In genomic region chr16:1379863-1380174, GRCh38 we compare ENCODE assay signal across 6 cellular contexts. TPM values are rescaled to one million over a fixed set of nuclear protein-coding genes. Genes with fewer than 3 reads are reported as not detected.
DNase-seq lines count a peak whose midpoint lies in the region; ATAC-seq and TF ChIP-seq lines count a peak whose summit lies in the region.

No MANE protein-coding gene starts in this region.

- H2AFZ ChIP-seq in OCI-LY1 (ENCODE audit: low read length): no peak overlapping the region

- no peaks in the 10 kb centered on the region for H3K27me3 ChIP-seq in Caco-2 (replicated peaks; ENCODE audit: control insufficient read depth, insufficient read depth, low read length)
- H3K27me3 ChIP-seq in OCI-LY1 (ENCODE audit: insufficient read depth, low read length): no peaks in the 10 kb centered on the region

- H3K9me3 Mint-ChIP-seq in Caco-2 (ENCODE audit: unreplicated experiment): no peaks in the 10 kb centered on the region

- POLR2A ChIA-PET in Caco-2 (lab: Charles Lee): interaction anchor here (0.6 kb wide), 4 partner anchors 41 to 591 kb away, joined by 3 read pairs; partner anchors contain the start of genes CHTF18 and UQCC4

- H3K79me2 ChIP-seq in OCI-LY1 (ENCODE audit: insufficient read depth, low read length): peaks cover 9% of the 10 kb centered on the region

- H3K36me3 Mint-ChIP-seq in Caco-2 (ENCODE audit: insufficient read depth, unreplicated experiment): peaks cover 37% of the 10 kb centered on the region

- intact Hi-C loops in Caco-2 (cut with micrococcal nuclease; ENCODE audit: unreplicated experiment) (no loop called here), left colon (cut with DNase I, micrococcal nuclease) (no loop called here)

- TF ChIP-seq CTCF in Caco-2 (IDR thresholded peaks at IDR 0.05; ENCODE audit: insufficient read depth in 1 of 2, low read depth in 1 of 2, low read length in 1 of 2, severe bottlenecking in 1 of 2, unreplicated experiment in 1 of 2) (peak in 1 of 2 experiments; percentile 10), OCI-LY1 (IDR thresholded peaks at IDR 0.05; ENCODE audit: low read length) (peak; percentile 40; the same call in 1 of the 2 replicates)

- H3K36me3 ChIP-seq in Caco-2 (ENCODE audit: control insufficient read depth, insufficient read depth, low read length): no peaks in the 10 kb centered on the region; the same call in 1 of the 2 replicates
- peaks cover 16% of the 10 kb centered on the region for H3K36me3 ChIP-seq in OCI-LY1 (ENCODE audit: insufficient read depth, low read length)

- no peak for DNase-seq in Caco-2
- DNase-seq in left colon: no peak
- DNase-seq in RKO (ENCODE audit: low spot score): no peak
- DNase-seq in SKM-1 treated with dmso at 0.1 percent for 144 hours (lab: John Stamatoyannopoulos, UW; ENCODE audit: unreplicated experiment): no peak
- DNase-seq in NCI-H774 (lab: John Stamatoyannopoulos, UW): no peak

- BruUV-seq in Caco-2 (replicated peaks; lab: Mats Ljungman, UMichigan): no TSS peak

- peak; percentile 46 for ATAC-seq in left colon

- H3K4me1 Mint-ChIP-seq in Caco-2 (ENCODE audit: low read depth, unreplicated experiment): no peaks in the 10 kb centered on the region

- no peak overlapping the region for H3K27ac ChIP-seq in OCI-LY1 (ENCODE audit: low read depth, low read length, poor library complexity, severe bottlenecking)

- CTCF ChIA-PET in Caco-2 (lab: Charles Lee): interaction anchor here (0.6 to 1.9 kb wide), 3 partner anchors 16 to 149 kb away, joined by 3 to 14 read pairs (median 4); partner anchors contain the start of gene PERCC1

- H3F3A ChIP-seq in OCI-LY1 (ENCODE audit: insufficient read depth, low read length): no peaks in the 10 kb centered on the region

- H3K9me2 ChIP-seq in OCI-LY1 (ENCODE audit: low read depth, low read length): no peaks in the 10 kb centered on the region

- peak overlapping the region; percentile 42 for H3K9ac ChIP-seq in OCI-LY1 (ENCODE audit: low read length)

- H4K20me1 ChIP-seq in OCI-LY1 (ENCODE audit: insufficient read depth, low read length): no peaks in the 10 kb centered on the region

- H3K27me3 Mint-ChIP-seq in Caco-2 (ENCODE audit: insufficient read depth, unreplicated experiment): no peaks in the 10 kb centered on the region

- H3K4me2 ChIP-seq in OCI-LY1 (ENCODE audit: low read length): peak overlapping the region; percentile 92

- peak overlapping the region; percentile 73 for H3K27ac Mint-ChIP-seq in Caco-2 (ENCODE audit: unreplicated experiment)

- H3K4me3 ChIP-seq in Caco-2 (ENCODE audit: low read depth, low read length) (peak overlapping the region; percentile 69), OCI-LY1 (ENCODE audit: low read depth, low read length, poor library complexity, severe bottlenecking) (peak overlapping the region; percentile 86)

- H3K4me3 Mint-ChIP-seq in Caco-2 (ENCODE audit: unreplicated experiment): peak overlapping the region; percentile 88

- H3K9me3 ChIP-seq in Caco-2: no peaks in the 10 kb centered on the region
- H3K9me3 ChIP-seq in OCI-LY1 (ENCODE audit: low read length): no peaks in the 10 kb centered on the region

- H3K4me1 ChIP-seq in Caco-2: peaks cover 12% of the 10 kb centered on the region; the same call in 1 of the 2 replicates
- H3K4me1 ChIP-seq in OCI-LY1 (ENCODE audit: insufficient read depth, low read length, severe bottlenecking): peaks cover 23% of the 10 kb centered on the region

RNA-seq across cellular contexts. Expression of gene GNPTG, which starts 28.1 kb away (rescaled TPM):
- total RNA-seq in Caco-2 (2022): 37.3 and 37.6 TPM in 2 replicates
- 10 to 100 TPM; 57.6 to 61.8 TPM for total RNA-seq in left colon

RNA-seq across cellular contexts. Expression of gene TSR3, which starts 28.1 kb away (rescaled TPM):
- total RNA-seq in Caco-2 (2022): 48.3 and 48.6 TPM in 2 replicates
- 10 to 100 TPM; 50.7 to 54.4 TPM for total RNA-seq in left colon

RNA-seq across cellular contexts. Expression of gene UNKL, which starts 34.7 kb away (rescaled TPM):
- total RNA-seq in Caco-2 (2022): 31.2 and 37.7 TPM in 2 replicates
- 10 to 100 TPM; 14.7 to 15.0 TPM for total RNA-seq in left colon

RNA-seq across cellular contexts. Expression of gene UQCC4, which starts 40.7 kb away (rescaled TPM):
- total RNA-seq in Caco-2 (2022): 15.4 and 17.9 TPM in 2 replicates
- 10 to 100 TPM; 11.6 to 17.2 TPM for total RNA-seq in left colon

RNA-seq across cellular contexts. Expression of gene BAIAP3, which starts 46.4 kb away (rescaled TPM):
- total RNA-seq in Caco-2 (2022) (4.2 and 5.0 TPM in 2 replicates), left colon (10 to 100 TPM in 1 of 2 donors, 1 to 10 TPM in 1; 7.5 to 12.3 TPM)
